8 cellular contexts compared by ENCODE assay signal in the genomic region with DNA sequence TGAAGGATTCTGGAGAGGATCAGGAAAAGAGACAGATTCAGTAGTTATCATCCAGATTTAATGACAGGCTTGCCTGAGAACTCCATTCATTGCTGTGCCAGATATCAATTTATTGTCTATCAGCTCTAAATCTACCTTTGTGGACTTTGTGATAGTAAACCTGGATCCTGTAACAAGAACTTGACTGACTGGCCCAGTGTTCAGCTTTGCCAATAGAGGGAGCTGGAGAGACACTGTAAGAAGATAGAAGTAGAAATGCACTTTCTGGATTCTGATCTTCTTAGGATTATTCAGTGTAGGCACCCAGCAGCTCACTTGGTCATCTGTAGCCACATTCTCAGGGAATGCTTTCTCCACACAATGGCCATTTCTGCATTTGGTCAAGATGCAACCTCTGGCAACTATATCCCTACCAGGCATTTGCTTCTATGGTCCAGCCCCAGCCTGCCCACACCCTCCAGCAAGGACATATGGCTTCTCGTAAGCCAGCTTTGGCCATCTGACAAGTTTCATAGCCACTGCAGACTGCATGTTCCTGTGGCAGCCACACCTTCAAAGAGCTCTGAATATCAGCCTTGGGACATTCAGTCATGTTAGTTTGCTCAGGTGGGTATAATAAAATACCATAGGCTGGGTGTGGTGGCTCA. TPM values are rescaled to one million over a fixed set of nuclear protein-coding genes. Genes with fewer than 3 reads are reported as not detected.
DNase-seq lines count a peak whose midpoint lies in the region; ATAC-seq, FAIRE-seq and TF ChIP-seq lines count a peak whose summit lies in the region.

No MANE protein-coding gene starts in this region.

- peak overlapping the region in 1 of 6 donors; percentile 44 for H3K27ac Mint-ChIP-seq in naive B cell

- H3K27me3 ChIP-seq in WERI-Rb-1 (ENCODE audit: insufficient read depth, low read depth, severe bottlenecking) (no peaks in the 10 kb centered on the region), endothelial cell of umbilical vein (ENCODE audit: control insufficient read depth in 2 of 2, insufficient read depth in 2 of 2, low read length in 2 of 2) (peaks cover 14 to 28% of the 10 kb centered on the region in 2 experiments)

- no peaks in the 10 kb centered on the region for H3K79me2 ChIP-seq in endothelial cell of umbilical vein (ENCODE audit: control insufficient read depth, insufficient read depth, low read length)

- FAIRE-seq in GM12892 (lab: Jason Lieb, UNC) (peak; percentile 94), endothelial cell of umbilical vein (lab: Jason Lieb, UNC) (peak; percentile 93)

- H3K9me1 ChIP-seq in endothelial cell of umbilical vein (replicated peaks; ENCODE audit: control insufficient read depth, extremely low read depth, insufficient read depth, low read length) = no peaks in the 10 kb centered on the region

- H3K9me3 Mint-ChIP-seq in naive B cell = no peaks in the 10 kb centered on the region

- ATAC-seq in HG02759 (IDR thresholded peaks at IDR 0.05; ENCODE audit: unreplicated experiment) (peak; percentile 81), naive B cell (ENCODE audit: low read depth in 2 of 2) (peak; percentile 68 to 75)

- no peak overlapping the region for H3K4me3 ChIP-seq in AG04449 (ENCODE audit: low read depth, low read length)
- no peak overlapping the region for H3K4me3 ChIP-seq in WERI-Rb-1 (ENCODE audit: low read depth, low read length)
- no peak overlapping the region for H3K4me3 ChIP-seq in endothelial cell of umbilical vein (replicated peaks in 1 of 3; ENCODE audit: insufficient read depth in 1 of 3, low read depth in 1 of 3, low read length in 3 of 3)

- H3K27me3 Mint-ChIP-seq in naive B cell = peaks cover 9 to 25% (median 22%) of the 10 kb centered on the region in 3 donors

- H3K9ac ChIP-seq in endothelial cell of umbilical vein (replicated peaks; ENCODE audit: extremely low read depth, insufficient read depth, low read length) = no peak overlapping the region

- H4K20me1 ChIP-seq in endothelial cell of umbilical vein (replicated peaks; ENCODE audit: control insufficient read depth, extremely low read depth, insufficient read depth, low read length) = no peaks in the 10 kb centered on the region

- H3K4me1 ChIP-seq in endothelial cell of umbilical vein (ENCODE audit: control insufficient read depth, extremely low read depth, insufficient read depth, low read length) = no peaks in the 10 kb centered on the region

- no peak overlapping the region for H2AFZ ChIP-seq in endothelial cell of umbilical vein (ENCODE audit: low read depth, low read length)

- H3K27ac ChIP-seq in WERI-Rb-1 (no peak overlapping the region), endothelial cell of umbilical vein (ENCODE audit: insufficient read depth, low read depth, low read length) (no peak overlapping the region)

- no peak for TF ChIP-seq POLR2A in GM12892 (IDR thresholded peaks at IDR 0.05; ENCODE audit: low read depth, low read length)
- no peak for TF ChIP-seq POLR2A in endothelial cell of umbilical vein (IDR thresholded peaks at IDR 0.05; ENCODE audit: low read depth, low read length)

- H3K36me3 Mint-ChIP-seq in naive B cell = no peaks in the 10 kb centered on the region

- peak overlapping the region in 1 of 8 donors; percentile 57 for H3K4me3 Mint-ChIP-seq in naive B cell

- dilution Hi-C loops in endothelial cell of umbilical vein (cut with MboI; ENCODE audit: extremely low pct_ligation_motif_present, low sequenced_read_pairs) = no loop called here

- no peak overlapping the region for H3K4me2 ChIP-seq in endothelial cell of umbilical vein (ENCODE audit: insufficient read depth, low read length)

- no peaks in the 10 kb centered on the region for H3K9me3 ChIP-seq in WERI-Rb-1 (ENCODE audit: severe bottlenecking)
- H3K9me3 ChIP-seq in endothelial cell of umbilical vein (replicated peaks; ENCODE audit: control insufficient read depth, insufficient read depth, low read length) = no peaks in the 10 kb centered on the region

- no peaks in the 10 kb centered on the region for H3K36me3 ChIP-seq in WERI-Rb-1
- H3K36me3 ChIP-seq in endothelial cell of umbilical vein (ENCODE audit: control insufficient read depth in 2 of 2, extremely low read depth in 1 of 2, insufficient read depth in 2 of 2, low read length in 2 of 2) = no peaks in the 10 kb centered on the region

- CTCF ChIA-PET in AG04449 (lab: Yijun Ruan, JAX) (interaction anchor here (0.6 to 8.0 kb wide), 26 partner anchors 10 to 317 kb away, joined by 3 to 129 read pairs (median 4); a partner anchor contains a TSS), endothelial cell of umbilical vein (lab: Charles Lee) (interaction anchor here (0.6 to 3.4 kb wide), 25 partner anchors 10 to 452 kb away, joined by 3 to 61 read pairs (median 5); no protein-coding TSS in a partner anchor)

- intact Hi-C loops in endothelial cell of umbilical vein (cut with micrococcal nuclease) = loop anchor here (1.0 to 2.0 kb wide), 2 partner anchors 16 to 31 kb away; no protein-coding TSS in a partner anchor

- no peak for DNase-seq in AG04449 (ENCODE audit: low read depth, low spot score)
- DNase-seq in GM12892 (ENCODE audit: insufficient read length) = no peak
- DNase-seq in NCI-H146 treated with DMSO at 0.1 percent for 48 hours (lab: John Stamatoyannopoulos, UW; ENCODE audit: unreplicated experiment) = peak; percentile 76
- DNase-seq in WERI-Rb-1 = peak; percentile 73
- DNase-seq in endothelial cell of umbilical vein (ENCODE audit: low read depth, low spot score) = peak; percentile 57
- peak; percentile 43 for DNase-seq in naive B cell
- DNase-seq in NCI-H774 (lab: John Stamatoyannopoulos, UW) = no peak

- POLR2A ChIA-PET in AG04449 (lab: Yijun Ruan, JAX) = no interaction called here
- POLR2A ChIA-PET in endothelial cell of umbilical vein (lab: Charles Lee) = no interaction called here

- no peaks in the 10 kb centered on the region for H3K4me1 Mint-ChIP-seq in naive B cell

- no TSS peak for BruUV-seq in endothelial cell of umbilical vein (replicated peaks; lab: Mats Ljungman, UMichigan)

- TF ChIP-seq CTCF in AG04449 (IDR thresholded peaks at IDR 0.05; ENCODE audit: insufficient read depth, low read length, missing control alignments) (peak; percentile 81), WERI-Rb-1 (IDR thresholded peaks at IDR 0.05; ENCODE audit: low read depth, low read length) (peak; percentile 84), endothelial cell of umbilical vein (IDR thresholded peaks at IDR 0.05; ENCODE audit: extremely low read depth in 1 of 2, insufficient read depth in 1 of 2, low read depth in 1 of 2, low read length in 2 of 2) (peak; percentile 68 to 82)

TF ChIP-seq in endothelial cell of umbilical vein, 7 proteins besides CTCF, POLR2A, EP300 and RAD21:
- TF ChIP-seq GATA2 (IDR thresholded peaks at IDR 0.05; ENCODE audit: insufficient read depth, insufficient read length, low read depth, low read length) = no peak
- TF ChIP-seq POLR2AphosphoS5 (IDR thresholded peaks at IDR 0.05; ENCODE audit: insufficient read depth, low read depth, low read length) = no peak
- TF ChIP-seq JUN (IDR thresholded peaks at IDR 0.05; ENCODE audit: borderline replicate concordance, insufficient read depth, insufficient read length, low read depth) = no peak
- TF ChIP-seq, protein P1, sequence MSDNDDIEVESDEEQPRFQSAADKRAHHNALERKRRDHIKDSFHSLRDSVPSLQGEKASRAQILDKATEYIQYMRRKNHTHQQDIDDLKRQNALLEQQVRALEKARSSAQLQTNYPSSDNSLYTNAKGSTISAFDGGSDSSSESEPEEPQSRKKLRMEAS (IDR thresholded peaks at IDR 0.05; ENCODE audit: insufficient read depth, insufficient read length) = no peak
- no peak for TF ChIP-seq MYC (IDR thresholded peaks at IDR 0.05; ENCODE audit: low read depth, low read length)
- TF ChIP-seq FOS (IDR thresholded peaks at IDR 0.05; ENCODE audit: borderline replicate concordance, insufficient read depth, low read length) = no peak
- TF ChIP-seq EZH2 (IDR thresholded peaks at IDR 0.05; ENCODE audit: borderline replicate concordance, low read depth, low read length, severe bottlenecking) = no peak

RNA-seq across cellular contexts. Expression of a gene that starts 6.1 kb away (rescaled TPM):
- polyA plus RNA-seq in GM12892 (2012; ENCODE audit: missing spikeins) = 10.7 TPM
- total RNA-seq in endothelial cell of umbilical vein = 24.1 and 25.7 TPM in 2 replicates
- polyA plus RNA-seq in endothelial cell of umbilical vein = 11.9 and 15.3 TPM in 2 replicates
- 18.3 and 22.3 TPM in 2 replicates for polyA plus RNA-seq in endothelial cell of umbilical vein (2011; cell fraction: cytosol; rRNA removed)
- polyA plus RNA-seq in endothelial cell of umbilical vein (2011; cell fraction: nucleus; rRNA removed) = 23.9 and 26.7 TPM in 2 replicates
- 18.9 and 38.7 TPM in 2 replicates for polyA plus RNA-seq in endothelial cell of umbilical vein (2012)
- 16.1 and 19.0 TPM in 2 replicates for polyA minus RNA-seq in endothelial cell of umbilical vein
- 6.8 TPM for polyA minus RNA-seq in endothelial cell of umbilical vein (2011; cell fraction: cytosol; rRNA and poly(A)+ RNA removed)
- 19.5 and 24.1 TPM in 2 replicates for polyA minus RNA-seq in endothelial cell of umbilical vein (2011; cell fraction: nucleus; rRNA and poly(A)+ RNA removed)
- 10 to 100 TPM; 22.9 to 35.8 (median 29.9) TPM for polyA plus RNA-seq in naive B cell (ENCODE audit: low read depth in 6 of 6)

RNA-seq across cellular contexts. Expression of a gene that starts 14.6 kb away (rescaled TPM):
- polyA plus RNA-seq in GM12892 (2012; ENCODE audit: missing spikeins) = 27.3 TPM
- total RNA-seq in endothelial cell of umbilical vein = not detected in 2 replicates
- polyA plus RNA-seq in endothelial cell of umbilical vein (0.06 and 0.08 TPM in 2 replicates), naive B cell (ENCODE audit: low read depth in 6 of 6) (not detected)
- polyA plus RNA-seq in endothelial cell of umbilical vein (2011; cell fraction: cytosol; rRNA removed) = 0.04 and 0.06 TPM in 2 replicates
- polyA plus RNA-seq in endothelial cell of umbilical vein (2011; cell fraction: nucleus; rRNA removed) = 0.08 and 0.14 TPM in 2 replicates
- 1.9 and 15.0 TPM in 2 replicates for polyA plus RNA-seq in endothelial cell of umbilical vein (2012)
- polyA minus RNA-seq in endothelial cell of umbilical vein = 0.15 TPM in 1 of 2 replicates, not detected in the other
- not detected for polyA minus RNA-seq in endothelial cell of umbilical vein (2011; cell fraction: cytosol; rRNA and poly(A)+ RNA removed)
- not detected in 2 replicates for polyA minus RNA-seq in endothelial cell of umbilical vein (2011; cell fraction: nucleus; rRNA and poly(A)+ RNA removed)

RNA-seq across cellular contexts. Expression of a gene that starts 56.0 kb away (rescaled TPM):
- polyA plus RNA-seq in GM12892 (2012; ENCODE audit: missing spikeins) = 14.2 TPM
- not detected in 2 replicates for total RNA-seq in endothelial cell of umbilical vein
- polyA plus RNA-seq in endothelial cell of umbilical vein (not detected in 2 replicates), naive B cell (ENCODE audit: low read depth in 6 of 6) (not detected)
- not detected in 2 replicates for polyA plus RNA-seq in endothelial cell of umbilical vein (2011; cell fraction: cytosol; rRNA removed)
- polyA plus RNA-seq in endothelial cell of umbilical vein (2011; cell fraction: nucleus; rRNA removed) = not detected in 2 replicates
- not detected in 2 replicates for polyA plus RNA-seq in endothelial cell of umbilical vein (2012)
- not detected in 2 replicates for polyA minus RNA-seq in endothelial cell of umbilical vein
- not detected for polyA minus RNA-seq in endothelial cell of umbilical vein (2011; cell fraction: cytosol; rRNA and poly(A)+ RNA removed)
- polyA minus RNA-seq in endothelial cell of umbilical vein (2011; cell fraction: nucleus; rRNA and poly(A)+ RNA removed) = not detected in 2 replicates

Comparison
In these comparisons a context has a peak if more than half of its experiments do, and no peak if none do; other contexts are left out.
1. DNase-seq: peak in NCI-H146 treated with DMSO at 0.1 percent for 48 hours (single experiment), WERI-Rb-1 (single experiment), endothelial cell of umbilical vein (single experiment) and naive B cell (single experiment); none in AG04449 (single experiment), GM12892 (single experiment) and NCI-H774 (single experiment).
2. Peak in every context shown above with its lines, with median percentiles within 50 percentile points of each other: CTCF ChIP-seq.